ENCODE assay signal across 17 cellular contexts in genomic region chr1:203295796-203296195, GRCh38. TPM values are rescaled to one million over a fixed set of nuclear protein-coding genes. Genes with fewer than 3 reads are reported as not detected.
DNase-seq lines count a peak whose midpoint lies in the region; ATAC-seq and TF ChIP-seq lines count a peak whose summit lies in the region.
"Had no signal": no experiment of that assay in that cellular context is flagged by ENCODE, and none has a peak within 500 bp of the region (broad histone marks: within the 10 kb centered on the region; RNA-seq: fewer than 3 reads in every experiment).

No MANE protein-coding gene starts in this region.

- peak overlapping the region; percentile 81 for H3K27ac Mint-ChIP-seq in T-helper 17 cell
- peak overlapping the region in 8 of 9 donors; percentile 15 to 99 (median 76) for H3K27ac Mint-ChIP-seq in naive thymus-derived CD4-positive, alpha-beta T cell
- no peak overlapping the region for H3K27ac Mint-ChIP-seq in activated T-helper 1 cell treated with anti-CD3 and anti-CD28 coated beads, Interleukin-12 subunit alpha, Interleukin-12 subunit beta, Interleukin-2, Interleukin-4 antibody, amounts not matched to agents 30 ng/mL and 10 ng/mL and 1 ng/mL, durations not matched to agents 14 hours and 24 hours and 36 hours
- H3K27ac Mint-ChIP-seq: activated naive CD4-positive, alpha-beta T cell treated with anti-CD3 and anti-CD28 coated beads for 36 hours had no signal

- peak overlapping the region in 10 of 11 experiments; percentile 26 to 86 (median 73); a peak in 18 of 22 replicates for H3K9ac ChIP-seq in BLaER1 treated with 17β-estradiol and CSF1 and Interleukin-3, amounts not matched to agents 10 nM and 100 nM

- no peaks in the 10 kb centered on the region for H3K36me3 Mint-ChIP-seq in T-helper 17 cell (ENCODE audit: low read depth)
- peaks cover 0 to 5% (median 0%) of the 10 kb centered on the region in 5 donors for H3K36me3 Mint-ChIP-seq in naive thymus-derived CD4-positive, alpha-beta T cell
- peaks cover 6% of the 10 kb centered on the region for H3K36me3 Mint-ChIP-seq in activated T-helper 1 cell treated with anti-CD3 and anti-CD28 coated beads, Interleukin-12 subunit alpha, Interleukin-12 subunit beta, Interleukin-2, Interleukin-4 antibody, amounts not matched to agents 30 ng/mL and 10 ng/mL and 1 ng/mL, durations not matched to agents 14 hours and 24 hours and 36 hours (ENCODE audit: low read depth)

- H3K27ac ChIP-seq in BLaER1 treated with 17β-estradiol and CSF1 and Interleukin-3, amounts not matched to agents 10 nM and 100 nM: peak overlapping the region; percentile 29 to 99 (median 87); a peak in 20 of 22 replicates
- H3K27ac ChIP-seq in HEK293 (ENCODE audit: extremely low read depth, low read depth, low read length): no peak overlapping the region
- no peak overlapping the region for H3K27ac ChIP-seq in naive thymus-derived CD4-positive, alpha-beta T cell (ENCODE audit: low read depth, low read length)
- H3K27ac ChIP-seq: brain microvascular endothelial cell, prostate gland, WERI-Rb-1 had no signal

- no peaks in the 10 kb centered on the region for H3K27me3 ChIP-seq in BLaER1 treated with 17β-estradiol and CSF1 and Interleukin-3, amounts not matched to agents 10 nM and 100 nM
- H3K27me3 ChIP-seq in naive thymus-derived CD4-positive, alpha-beta T cell (ENCODE audit: control insufficient read depth in 2 of 2, insufficient read depth in 2 of 2, low read length in 2 of 2): no peaks in the 10 kb centered on the region
- H3K27me3 ChIP-seq: heart left ventricle had no signal

- H3K9me3 Mint-ChIP-seq in naive thymus-derived CD4-positive, alpha-beta T cell: peaks cover 0 to 2% (median 0%) of the 10 kb centered on the region in 11 donors
- H3K9me3 Mint-ChIP-seq in activated T-helper 1 cell treated with anti-CD3 and anti-CD28 coated beads, Interleukin-12 subunit alpha, Interleukin-12 subunit beta, Interleukin-2, Interleukin-4 antibody, amounts not matched to agents 30 ng/mL and 10 ng/mL and 1 ng/mL, durations not matched to agents 14 hours and 24 hours and 36 hours: no peaks in the 10 kb centered on the region
- H3K9me3 Mint-ChIP-seq: activated naive CD4-positive, alpha-beta T cell treated with anti-CD3 and anti-CD28 coated beads for 36 hours had no signal

- intact Hi-C loops in naive thymus-derived CD4-positive, alpha-beta T cell (cut with micrococcal nuclease): loop anchor here in 1 of 2 donors (10.0 kb wide), 1 partner anchor 1989 kb away; no protein-coding TSS in a partner anchor
- intact Hi-C loops in activated T-helper 1 cell treated with anti-CD3 and anti-CD28 coated beads, Interleukin-12 subunit alpha, Interleukin-12 subunit beta, Interleukin-2, Interleukin-4 antibody, amounts not matched to agents 30 ng/mL and 10 ng/mL and 1 ng/mL, durations not matched to agents 14 hours and 24 hours and 36 hours (cut with micrococcal nuclease): no loop called here

- DNase-seq in T-helper 17 cell (no peak), GM13976 (ENCODE audit: low spot score) (no peak), SIG-M5 treated with dmso at 0.1 percent for 504 hours (lab: John Stamatoyannopoulos, UW; ENCODE audit: unreplicated experiment) (no peak), pons (ENCODE audit: low spot score) (no peak)
- DNase-seq in naive thymus-derived CD4-positive, alpha-beta T cell: no peak
- no peak for DNase-seq in activated T-helper 1 cell treated with anti-CD3 and anti-CD28 coated beads, Interleukin-12 subunit alpha, Interleukin-12 subunit beta, Interleukin-2, Interleukin-4 antibody, amounts not matched to agents 30 ng/mL and 10 ng/mL and 1 ng/mL, durations not matched to agents 14 hours and 24 hours and 36 hours (ENCODE audit: low spot score)
- DNase-seq: activated naive CD4-positive, alpha-beta T cell treated with anti-CD3 and anti-CD28 coated beads for 36 hours; brain microvascular endothelial cell; NCI-H1930; stimulated activated naive CD8-positive, alpha-beta T cell treated with anti-CD3 and anti-CD28 coated beads, Interleukin-15, amount 100 ng/mL, for 72 hours; SW 1271; WERI-Rb-1 had no signal

- peaks cover 48% of the 10 kb centered on the region for H3K4me1 Mint-ChIP-seq in T-helper 17 cell
- peaks cover 34 to 83% (median 70%) of the 10 kb centered on the region in 7 donors for H3K4me1 Mint-ChIP-seq in naive thymus-derived CD4-positive, alpha-beta T cell
- H3K4me1 Mint-ChIP-seq in activated T-helper 1 cell treated with anti-CD3 and anti-CD28 coated beads, Interleukin-12 subunit alpha, Interleukin-12 subunit beta, Interleukin-2, Interleukin-4 antibody, amounts not matched to agents 30 ng/mL and 10 ng/mL and 1 ng/mL, durations not matched to agents 14 hours and 24 hours and 36 hours (ENCODE audit: low read depth): peaks cover 56% of the 10 kb centered on the region

- H3K4me1 ChIP-seq in BLaER1 treated with 17β-estradiol and CSF1 and Interleukin-3, amounts not matched to agents 10 nM and 100 nM: peaks cover 76 to 100% (median 97%) of the 10 kb centered on the region in 10 experiments
- H3K4me1 ChIP-seq in HEK293 (ENCODE audit: control insufficient read depth, insufficient read depth, low read length): peaks cover 3% of the 10 kb centered on the region; the same call in 1 of the 2 replicates
- peaks cover 8 to 13% of the 10 kb centered on the region in 2 donors for H3K4me1 ChIP-seq in naive thymus-derived CD4-positive, alpha-beta T cell (ENCODE audit: control insufficient read depth in 2 of 2, insufficient read depth in 2 of 2, low read length in 2 of 2)
- H3K4me1 ChIP-seq: prostate gland had no signal

- TF ChIP-seq CTCF in HEK293 (tag by site-specific recombination; IDR thresholded peaks at IDR 0.05): no peak
- no peak for TF ChIP-seq CTCF in GM13976 (IDR thresholded peaks at IDR 0.05; ENCODE audit: borderline replicate concordance, control extremely low read depth, extremely low read depth, insufficient read depth, missing control alignments)

- in situ Hi-C loops in GM13976 (cut with MboI; ENCODE audit: low sequenced_read_pairs, unreplicated experiment): no loop called here

- no peaks in the 10 kb centered on the region for H3K9me3 ChIP-seq in BLaER1 treated with 17β-estradiol and CSF1 and Interleukin-3, amounts not matched to agents 10 nM and 100 nM (replicated peaks in 1 of 11)
- no peaks in the 10 kb centered on the region for H3K9me3 ChIP-seq in HEK293 (ENCODE audit: control insufficient read depth, insufficient read depth, low read depth, low read length)
- no peaks in the 10 kb centered on the region for H3K9me3 ChIP-seq in T-helper 17 cell (ENCODE audit: control insufficient read depth, low read length, poor library complexity, severe bottlenecking)
- no peaks in the 10 kb centered on the region for H3K9me3 ChIP-seq in naive thymus-derived CD4-positive, alpha-beta T cell (ENCODE audit: control insufficient read depth in 2 of 3, low read length in 3 of 3)
- H3K9me3 ChIP-seq: heart left ventricle, prostate gland had no signal

- no peak for ATAC-seq in T-helper 17 cell
- peak; percentile 47 for ATAC-seq in naive thymus-derived CD4-positive, alpha-beta T cell
- ATAC-seq: stimulated activated naive CD8-positive, alpha-beta T cell treated with anti-CD3 and anti-CD28 coated beads, Interleukin-15, amount 100 ng/mL, for 72 hours had no signal

- POLR2A ChIA-PET in HEK293 (lab: Yijun Ruan, JAX): interaction anchor here (0.6 to 5.0 kb wide), 2 partner anchors 10 to 445 kb away, joined by 4 to 30 read pairs; partner anchors contain the start of gene BTG2
- POLR2A ChIA-PET in naive thymus-derived CD4-positive, alpha-beta T cell (lab: Charles Lee): interaction anchor here (0.7 to 31.3 kb wide), 4 partner anchors 21 to 38 kb away, joined by 3 to 1812 read pairs (median 196); partner anchors contain the start of gene BTG2

- no peaks in the 10 kb centered on the region for H3K27me3 Mint-ChIP-seq in T-helper 17 cell
- H3K27me3 Mint-ChIP-seq in naive thymus-derived CD4-positive, alpha-beta T cell: no peaks in the 10 kb centered on the region
- no peaks in the 10 kb centered on the region for H3K27me3 Mint-ChIP-seq in activated T-helper 1 cell treated with anti-CD3 and anti-CD28 coated beads, Interleukin-12 subunit alpha, Interleukin-12 subunit beta, Interleukin-2, Interleukin-4 antibody, amounts not matched to agents 30 ng/mL and 10 ng/mL and 1 ng/mL, durations not matched to agents 14 hours and 24 hours and 36 hours (ENCODE audit: insufficient read depth)
- H3K27me3 Mint-ChIP-seq: stimulated activated naive CD8-positive, alpha-beta T cell treated with anti-CD3 and anti-CD28 coated beads, Interleukin-15, amount 100 ng/mL, for 72 hours had no signal

- no peaks in the 10 kb centered on the region for H3K36me3 ChIP-seq in BLaER1 treated with 17β-estradiol and CSF1 and Interleukin-3, amounts not matched to agents 10 nM and 100 nM
- H3K36me3 ChIP-seq in HEK293 (ENCODE audit: control insufficient read depth in 2 of 2, insufficient read depth in 1 of 2, low read length in 2 of 2): no peaks in the 10 kb centered on the region
- H3K36me3 ChIP-seq in naive thymus-derived CD4-positive, alpha-beta T cell (ENCODE audit: control insufficient read depth in 2 of 3, insufficient read depth in 3 of 3, low read length in 3 of 3): no peaks in the 10 kb centered on the region
- H3K36me3 ChIP-seq: brain microvascular endothelial cell, heart left ventricle, prostate gland, WERI-Rb-1 had no signal

- H4K20me1 ChIP-seq in BLaER1 treated with 17β-estradiol and CSF1 and Interleukin-3, amounts not matched to agents 10 nM and 100 nM: no peaks in the 10 kb centered on the region

- CTCF ChIA-PET in HEK293 (lab: Yijun Ruan, JAX): interaction anchor here (1.2 to 1.6 kb wide), 3 partner anchors 20 to 27 kb away, joined by 4 read pairs; no protein-coding TSS in a partner anchor
- CTCF ChIA-PET in naive thymus-derived CD4-positive, alpha-beta T cell (lab: Charles Lee): interaction anchor here (0.7 to 2.3 kb wide), 7 partner anchors 9 to 43 kb away, joined by 3 to 9 read pairs (median 3); partner anchors contain the start of gene BTG2

- H3K4me2 ChIP-seq in BLaER1 treated with 17β-estradiol and CSF1 and Interleukin-3, amounts not matched to agents 10 nM and 100 nM: peak overlapping the region; percentile 51 to 97 (median 87)

- H3K4me3 ChIP-seq in BLaER1 treated with 17β-estradiol and CSF1 and Interleukin-3, amounts not matched to agents 10 nM and 100 nM: peak overlapping the region in 5 of 10 experiments; percentile 14 to 26 (median 25); a peak in 5 of 20 replicates
- no peak overlapping the region for H3K4me3 ChIP-seq in HEK293 (ENCODE audit: low read depth, low read length)
- no peak overlapping the region for H3K4me3 ChIP-seq in naive thymus-derived CD4-positive, alpha-beta T cell (ENCODE audit: low read length)
- H3K4me3 ChIP-seq: heart left ventricle, prostate gland had no signal

- no peak overlapping the region for H3K4me3 Mint-ChIP-seq in T-helper 17 cell
- H3K4me3 Mint-ChIP-seq in naive thymus-derived CD4-positive, alpha-beta T cell: no peak overlapping the region
- no peak overlapping the region for H3K4me3 Mint-ChIP-seq in activated T-helper 1 cell treated with anti-CD3 and anti-CD28 coated beads, Interleukin-12 subunit alpha, Interleukin-12 subunit beta, Interleukin-2, Interleukin-4 antibody, amounts not matched to agents 30 ng/mL and 10 ng/mL and 1 ng/mL, durations not matched to agents 14 hours and 24 hours and 36 hours
- H3K4me3 Mint-ChIP-seq: activated naive CD4-positive, alpha-beta T cell treated with anti-CD3 and anti-CD28 coated beads for 36 hours; stimulated activated naive CD8-positive, alpha-beta T cell treated with anti-CD3 and anti-CD28 coated beads, Interleukin-15, amount 100 ng/mL, for 72 hours had no signal

RNA-seq across cellular contexts. Expression of gene BTG2, which starts 9.5 kb away (rescaled TPM):
- total RNA-seq in T-helper 17 cell: 100 to 1,000 TPM; 584 to 606 TPM
- total RNA-seq in naive thymus-derived CD4-positive, alpha-beta T cell: 100 to 1,000 TPM; 141 to 654 (median 241) TPM
- polyA plus RNA-seq in naive thymus-derived CD4-positive, alpha-beta T cell: 100 to 1,000 TPM; 118 to 211 TPM
- total RNA-seq in activated T-helper 1 cell treated with anti-CD3 and anti-CD28 coated beads, Interleukin-12 subunit alpha, Interleukin-12 subunit beta, Interleukin-2, Interleukin-4 antibody, amounts not matched to agents 30 ng/mL and 10 ng/mL and 1 ng/mL, durations not matched to agents 14 hours and 24 hours and 36 hours: 137 and 139 TPM in 2 replicates

RNA-seq across cellular contexts. Expression of gene FMOD, which starts 55.1 kb away (rescaled TPM):
- total RNA-seq in T-helper 17 cell: not detected
- total RNA-seq in naive thymus-derived CD4-positive, alpha-beta T cell: not detected
- not detected for polyA plus RNA-seq in naive thymus-derived CD4-positive, alpha-beta T cell
- total RNA-seq in activated T-helper 1 cell treated with anti-CD3 and anti-CD28 coated beads, Interleukin-12 subunit alpha, Interleukin-12 subunit beta, Interleukin-2, Interleukin-4 antibody, amounts not matched to agents 30 ng/mL and 10 ng/mL and 1 ng/mL, durations not matched to agents 14 hours and 24 hours and 36 hours: 3.4 and 4.1 TPM in 2 replicates
- total RNA-seq: M059J had no signal

Comparison
In these comparisons a context has a peak if more than half of its experiments do, and no peak if none do; other contexts are left out.
1. H3K27ac ChIP-seq: peak in BLaER1 treated with 17β-estradiol and CSF1 and Interleukin-3, amounts not matched to agents 10 nM and 100 nM (11 of 11); none in HEK293 (single experiment) and naive thymus-derived CD4-positive, alpha-beta T cell (single experiment).